In the genomic region with DNA sequence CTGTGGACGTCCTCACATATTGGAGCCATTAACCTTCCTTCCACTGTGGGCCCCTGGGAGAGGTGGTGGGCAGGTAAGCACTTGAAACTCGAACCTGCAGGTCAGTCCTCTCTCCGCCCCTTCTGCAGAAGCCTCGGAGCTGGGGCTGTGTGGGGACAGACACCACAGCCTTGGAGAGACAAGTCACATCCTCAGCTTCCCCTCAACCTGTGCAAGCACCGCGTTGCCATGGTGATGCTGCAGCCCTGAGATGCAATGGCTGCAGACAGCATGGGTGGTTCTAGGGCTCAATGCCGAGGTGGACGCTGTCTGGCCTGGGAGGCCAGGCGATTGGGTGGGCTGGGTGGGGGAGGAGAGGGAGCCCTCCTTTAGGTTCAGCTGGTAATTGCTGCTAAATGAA, we compare ENCODE assay signal across 18 cellular contexts. TPM values are rescaled to one million over a fixed set of nuclear protein-coding genes. Genes with fewer than 3 reads are reported as not detected.
DNase-seq lines count a peak whose midpoint lies in the region; ATAC-seq, FAIRE-seq and TF ChIP-seq lines count a peak whose summit lies in the region.
"Had no signal": no experiment of that assay in that cellular context is flagged by ENCODE, and none has a peak within 500 bp of the region (broad histone marks: within the 10 kb centered on the region; RNA-seq: fewer than 3 reads in every experiment).

No MANE protein-coding gene starts in this region.

- BruUV-seq in HepG2 (replicated peaks; lab: Mats Ljungman, UMichigan), result no TSS peak
- no TSS peak for BruUV-seq in GM12878 (replicated peaks; lab: Mats Ljungman, UMichigan)

- H3K27ac ChIP-seq in HepG2 (ENCODE audit: extremely low read length, insufficient read depth, low read length) (no peak overlapping the region), right lobe of liver (no peak overlapping the region), GM12878 (ENCODE audit: control insufficient read depth, insufficient read depth) (no peak overlapping the region), hepatocyte (no peak overlapping the region)
- H3K27ac ChIP-seq: SJCRH30 had no signal

- RAD21 ChIA-PET in GM12878 (lab: Charles Lee; ENCODE audit: unreplicated experiment), result interaction anchor here (2.8 kb wide), 1 partner anchor 65 kb away, joined by 12 read pairs; no protein-coding TSS in a partner anchor

- TF ChIP-seq EP300 in HepG2 (IDR thresholded peaks at IDR 0.05; ENCODE audit: low read depth in 2 of 2, low read length in 2 of 2) (no peak), HepG2 (CRISPR knock-in tag; IDR thresholded peaks at IDR 0.05; ENCODE audit: borderline replicate concordance) (no peak), GM12878 (IDR thresholded peaks at IDR 0.05; ENCODE audit: borderline replicate concordance in 1 of 2, control insufficient read depth in 1 of 2, low read depth in 2 of 2, low read length in 2 of 2) (no peak)

- ATAC-seq in HepG2 (no peak), right lobe of liver (no peak), GM12878 (no peak)

- peaks cover 36% of the 10 kb centered on the region for H3K4me1 ChIP-seq in HepG2 (ENCODE audit: insufficient read depth, low read length)
- H3K4me1 ChIP-seq in right lobe of liver, result no peaks in the 10 kb centered on the region
- peaks cover 33% of the 10 kb centered on the region for H3K4me1 ChIP-seq in GM12878 (ENCODE audit: control insufficient read depth, insufficient read depth, low read length)
- H3K4me1 ChIP-seq in hepatocyte (ENCODE audit: insufficient read depth), result peaks cover 27% of the 10 kb centered on the region

- TF ChIP-seq RAD21 in HepG2 (CRISPR knock-in tag; IDR thresholded peaks at IDR 0.05) (no peak), GM12878 (IDR thresholded peaks at IDR 0.05; ENCODE audit: insufficient read depth, low read depth, low read length) (no peak)

- no peaks in the 10 kb centered on the region for H3K9me2 ChIP-seq in hepatocyte (replicated peaks; ENCODE audit: insufficient read depth)

- 84% methylated on average over 6 of the region's 9 CpGs for WGBS in HepG2 (ENCODE audit: low lambda C conversion rate)
- WGBS in right lobe of liver (ENCODE audit: insufficient coverage, low coverage, low lambda C conversion rate, missing lambda C conversion rate), result no CpG with 5 or more reads among the region's 9 CpGs
- 81% methylated on average over 6 of the region's 9 CpGs for WGBS in GM12878 (ENCODE audit: insufficient coverage, insufficient replicate concordance, low lambda C conversion rate, missing lambda C conversion rate)
- 57% methylated on average over 8 of the region's 9 CpGs for WGBS in hepatocyte (ENCODE audit: low lambda C conversion rate, missing lambda C conversion rate)

- CTCF ChIA-PET in HepG2 (lab: Yijun Ruan, JAX; ENCODE audit: low intra/inter-chr PET ratio, low total read pairs), result interaction anchor here (3.3 kb wide), 1 partner anchor 41 kb away, joined by 16 read pairs; no protein-coding TSS in a partner anchor
- CTCF ChIA-PET in GM12878 (lab: Yijun Ruan, JAX), result interaction anchor here (2.5 to 4.1 kb wide), 5 partner anchors 11 to 42 kb away, joined by 7 to 56 read pairs (median 16); no protein-coding TSS in a partner anchor

- intact Hi-C loops in HepG2 (cut with micrococcal nuclease; ENCODE audit: unreplicated experiment) (loop anchor here (2.0 kb wide), 1 partner anchor 41 kb away; no protein-coding TSS in a partner anchor), right lobe of liver (cut with DNase I) (no loop called here), GM12878 (cut with micrococcal nuclease; ENCODE audit: unreplicated experiment) (loop anchor here (2.0 kb wide), 1 partner anchor 333 kb away; no protein-coding TSS in a partner anchor)

- SMC1A ChIA-PET in GM12878 (lab: Charles Lee; ENCODE audit: uncharacterized antibody, unreplicated experiment), result interaction anchor here (1.3 to 3.1 kb wide), 2 partner anchors 42 to 64 kb away, joined by 3 to 14 read pairs; no protein-coding TSS in a partner anchor

- no peak for DNase-seq in HepG2 (ENCODE audit: low spot score)
- no peak for DNase-seq in right lobe of liver
- no peak for DNase-seq in GM12878 (ENCODE audit: low read depth, low spot score)
- no peak for DNase-seq in hepatocyte (ENCODE audit: low spot score)
- DNase-seq in NOMO-1 treated with DMSO at 0.1 percent for 48 hours (lab: John Stamatoyannopoulos, UW; ENCODE audit: unreplicated experiment), result no peak
- no peak for DNase-seq in NCI-H446 (lab: John Stamatoyannopoulos, UW)
- no peak for DNase-seq in activated CD4-positive, alpha-beta T cell treated with anti-CD3 and anti-CD28 coated beads, Interleukin-2, amount 50 U/mL, for 4 hours
- DNase-seq: DND-41, GDM1, GOT3, KG1, NCI-H146, NCI-H446 treated with DMSO at 0.1 percent for 48 hours, NCI-H748 treated with DMSO at 0.1 percent for 48 hours, RPMI8226, SJCRH30 had no signal

- peaks cover 9 to 11% of the 10 kb centered on the region in 2 experiments; a peak in 3 of 5 replicates for H3K36me3 ChIP-seq in HepG2 (replicated peaks in 1 of 2; ENCODE audit: control insufficient read depth in 1 of 2, insufficient read depth in 2 of 2, low read length in 2 of 2)
- peaks cover 0 to 5% (median 0%) of the 10 kb centered on the region in 4 donors for H3K36me3 ChIP-seq in right lobe of liver
- H3K36me3 ChIP-seq in GM12878 (ENCODE audit: control insufficient read depth in 2 of 2, insufficient read depth in 2 of 2, low read length in 1 of 2), result peaks cover 0 to 2% of the 10 kb centered on the region in 2 experiments; a peak in 2 of 4 replicates
- no peaks in the 10 kb centered on the region for H3K36me3 ChIP-seq in hepatocyte (replicated peaks; ENCODE audit: insufficient read depth, low read depth)
- H3K36me3 ChIP-seq: SJCRH30 had no signal

- H3K27me3 ChIP-seq in HepG2 (ENCODE audit: control insufficient read depth in 1 of 2, insufficient read depth in 2 of 2, low read length in 2 of 2) (peaks cover 0 to 6% of the 10 kb centered on the region in 2 experiments; a peak in 2 of 5 replicates), right lobe of liver (no peaks in the 10 kb centered on the region), GM12878 (replicated peaks in 1 of 2; ENCODE audit: control insufficient read depth in 2 of 2, insufficient read depth in 2 of 2, low read length in 1 of 2) (no peaks in the 10 kb centered on the region), hepatocyte (peaks cover 13% of the 10 kb centered on the region)

- no peaks in the 10 kb centered on the region; the same call in 1 of the 2 replicates for H4K20me1 ChIP-seq in HepG2 (ENCODE audit: insufficient read depth, low read length)
- no peaks in the 10 kb centered on the region for H4K20me1 ChIP-seq in GM12878 (ENCODE audit: control insufficient read depth, insufficient read depth)
- no peaks in the 10 kb centered on the region for H4K20me1 ChIP-seq in hepatocyte (ENCODE audit: insufficient read depth, poor library complexity, severe bottlenecking)

- no peak overlapping the region for H2AFZ ChIP-seq in HepG2 (ENCODE audit: low read length)
- no peak overlapping the region for H2AFZ ChIP-seq in GM12878 (ENCODE audit: control insufficient read depth, low read depth, low read length)
- H2AFZ ChIP-seq in hepatocyte, result no peak overlapping the region

- H3K4me2 ChIP-seq in HepG2 (ENCODE audit: low read depth, low read length) (no peak overlapping the region), GM12878 (ENCODE audit: control insufficient read depth, insufficient read depth) (no peak overlapping the region), hepatocyte (peak overlapping the region; percentile 56)

- no peaks in the 10 kb centered on the region for H3K79me2 ChIP-seq in HepG2 (ENCODE audit: insufficient read depth, low read length)
- H3K79me2 ChIP-seq in GM12878 (ENCODE audit: control insufficient read depth, insufficient read depth, low read length), result no peaks in the 10 kb centered on the region
- no peaks in the 10 kb centered on the region for H3K79me2 ChIP-seq in hepatocyte

- H3K4me3 ChIP-seq in HepG2 (replicated peaks in 1 of 3; ENCODE audit: insufficient read depth in 1 of 3, low read depth in 2 of 3, low read length in 3 of 3) (no peak overlapping the region), right lobe of liver (no peak overlapping the region), GM12878 (no peak overlapping the region), hepatocyte (no peak overlapping the region)
- H3K4me3 ChIP-seq: SJCRH30 had no signal

- in situ Hi-C loops in HepG2 (cut with HindIII; ENCODE audit: extremely low pct_ligation_motif_present, low pct_unique_long_range_greater_than_20kb) (no loop called here), GM12878 (cut with MboI) (no loop called here)

- H3K9ac ChIP-seq in HepG2 (ENCODE audit: insufficient read depth, low read depth, low read length) (no peak overlapping the region), GM12878 (ENCODE audit: control insufficient read depth, insufficient read depth, low read length) (no peak overlapping the region)

- no peak for TF ChIP-seq CTCF in HepG2 (CRISPR knock-in tag; IDR thresholded peaks at IDR 0.05)
- no peak for TF ChIP-seq CTCF in right lobe of liver (IDR thresholded peaks at IDR 0.05)
- TF ChIP-seq CTCF in GM12878 (IDR thresholded peaks at IDR 0.05 in 2 of 3, conservative IDR thresholded peaks at IDR 0.05 in 1 of 3; ENCODE audit: control insufficient read depth in 2 of 3, extremely low read depth in 1 of 3, insufficient read depth in 1 of 3, low read depth in 3 of 3, low read length in 3 of 3), result no peak
- no peak for TF ChIP-seq CTCF in hepatocyte (IDR thresholded peaks at IDR 0.05; ENCODE audit: poor library complexity)

- no peak for FAIRE-seq in HepG2 (lab: Jason Lieb, UNC)
- no peak for FAIRE-seq in GM12878 (lab: Jason Lieb, UNC)
- FAIRE-seq: GM12892 had no signal

- POLR2A ChIA-PET in HepG2 (lab: Yijun Ruan, JAX), result interaction anchor here (4.7 kb wide), 1 partner anchor 17 kb away, joined by 37 read pairs; no protein-coding TSS in a partner anchor
- POLR2A ChIA-PET in GM12878 (lab: Charles Lee), result no interaction called here

- TF ChIP-seq POLR2A in HepG2 (IDR thresholded peaks at IDR 0.05; ENCODE audit: insufficient read depth in 1 of 2, low read depth in 2 of 2, low read length in 2 of 2) (no peak), right lobe of liver (IDR thresholded peaks at IDR 0.05) (no peak), GM12878 (IDR thresholded peaks at IDR 0.05; ENCODE audit: low read depth, low read length) (peak; percentile 56)

- no peaks in the 10 kb centered on the region for H3K9me3 ChIP-seq in HepG2 (ENCODE audit: low read length)
- H3K9me3 ChIP-seq in right lobe of liver, result no peaks in the 10 kb centered on the region
- H3K9me3 ChIP-seq in GM12878 (replicated peaks; ENCODE audit: control insufficient read depth, insufficient read depth, low read length), result no peaks in the 10 kb centered on the region
- no peaks in the 10 kb centered on the region for H3K9me3 ChIP-seq in hepatocyte (ENCODE audit: low read depth)
- H3K9me3 ChIP-seq: SJCRH30 had no signal

RNA-seq across cellular contexts. Expression of a gene that starts 39.5 kb away (rescaled TPM):
- not detected in 2 replicates for total RNA-seq in HepG2 (2016; rRNA removed; fragmentation: Illumina TruSeq; extraction: Trizol)
- not detected in 2 replicates for total RNA-seq in HepG2 (2016; cell fraction: cytosol; rRNA removed; fragmentation: Illumina TruSeq; extraction: Trizol; ENCODE audit: low read depth)
- not detected in 2 replicates for total RNA-seq in HepG2 (2016; cell fraction: insoluble cytoplasmic fraction; rRNA removed; fragmentation: Illumina TruSeq; extraction: Trizol)
- total RNA-seq in HepG2 (2016; cell fraction: membrane; rRNA removed; fragmentation: Illumina TruSeq; extraction: Trizol), result not detected in 2 replicates
- total RNA-seq in HepG2 (2016; cell fraction: nucleus; rRNA removed; fragmentation: Illumina TruSeq; extraction: Trizol), result not detected in 2 replicates
- not detected in 2 replicates for polyA plus RNA-seq in HepG2 (2011; rRNA removed)
- polyA plus RNA-seq in HepG2 (2011; cell fraction: cytosol; rRNA removed), result not detected in 2 replicates
- polyA plus RNA-seq in HepG2 (2011; cell fraction: nucleus; rRNA removed), result 0.10 TPM in 1 of 2 replicates, not detected in the other
- not detected in 2 replicates for polyA plus RNA-seq in HepG2 (2012)
- not detected in 2 replicates for polyA plus RNA-seq in HepG2 (2016; cell fraction: cytosol; fragmentation: Illumina TruSeq; extraction: Trizol; ENCODE audit: low read depth)
- polyA plus RNA-seq in HepG2 (2016; cell fraction: insoluble cytoplasmic fraction; fragmentation: Illumina TruSeq; extraction: Trizol; ENCODE audit: low read depth), result not detected in 2 replicates
- not detected in 2 replicates for polyA plus RNA-seq in HepG2 (2016; cell fraction: membrane; fragmentation: Illumina TruSeq; extraction: Trizol; ENCODE audit: low read depth)
- polyA plus RNA-seq in HepG2 (2016; cell fraction: nucleus; fragmentation: Illumina TruSeq; extraction: Trizol; ENCODE audit: insufficient read depth, low read depth), result not detected in 2 replicates
- polyA minus RNA-seq in HepG2 (2011; rRNA and poly(A)+ RNA removed; ENCODE audit: low replicate concordance), result 0.04 TPM in 1 of 2 replicates, not detected in the other
- polyA minus RNA-seq in HepG2 (2011; cell fraction: cytosol; rRNA and poly(A)+ RNA removed), result not detected in 2 replicates
- polyA minus RNA-seq in HepG2 (2011; cell fraction: nucleus; rRNA and poly(A)+ RNA removed), result not detected in 2 replicates
- not detected for total RNA-seq in right lobe of liver
- not detected in 2 replicates for total RNA-seq in GM12878 (2013; cell fraction: nucleolus; rRNA removed)
- not detected in 2 replicates for total RNA-seq in GM12878 (2014; rRNA removed)
- not detected in 2 replicates for total RNA-seq in GM12878 (2014; rRNA removed; fragmentation: Illumina TruSeq; extraction: Trizol)
- not detected in 2 replicates for total RNA-seq in GM12878 (2021)
- not detected for polyA plus RNA-seq in GM12878 (2011; ENCODE audit: low read depth)
- polyA plus RNA-seq in GM12878 (2011; rRNA removed), result not detected in 2 replicates
- polyA plus RNA-seq in GM12878 (2011; cell fraction: cytosol; rRNA removed), result 0.01 TPM in 1 of 2 replicates, not detected in the other
- 0.03 TPM in 1 of 2 replicates, not detected in the other for polyA plus RNA-seq in GM12878 (2011; cell fraction: nucleus; rRNA removed)
- polyA plus RNA-seq in GM12878 (2012), result not detected in 2 replicates
- not detected in 2 replicates for polyA plus RNA-seq in GM12878 (2014; fragmentation: Illumina TruSeq; extraction: Trizol)
- not detected for polyA plus RNA-seq in GM12878 (2014; fragmentation: Nextera tagmentation; extraction: Ambion mirVana)
- not detected in 2 replicates for polyA plus RNA-seq in GM12878 (2014; rRNA removed)
- polyA plus RNA-seq in GM12878 (2016; fragmentation: Nextera tagmentation; extraction: Ambion mirVana), result not detected
- not detected in 2 replicates for polyA minus RNA-seq in GM12878 (2011; rRNA and poly(A)+ RNA removed)
- polyA minus RNA-seq in GM12878 (2011; cell fraction: cytosol; rRNA and poly(A)+ RNA removed), result not detected in 2 replicates
- polyA minus RNA-seq in GM12878 (2011; cell fraction: nucleus; rRNA and poly(A)+ RNA removed), result not detected in 2 replicates
- total RNA-seq in hepatocyte, result not detected in 2 replicates
- 0.15 TPM in 1 of 2 replicates, not detected in the other for polyA plus RNA-seq in hepatocyte
- total RNA-seq: A673 had no signal

RNA-seq across cellular contexts. Expression of a gene that starts 58.6 kb away (rescaled TPM):
- total RNA-seq in HepG2 (2016; rRNA removed; fragmentation: Illumina TruSeq; extraction: Trizol), result 35.7 and 42.8 TPM in 2 replicates
- 13.2 and 13.6 TPM in 2 replicates for total RNA-seq in HepG2 (2016; cell fraction: cytosol; rRNA removed; fragmentation: Illumina TruSeq; extraction: Trizol; ENCODE audit: low read depth)
- total RNA-seq in HepG2 (2016; cell fraction: insoluble cytoplasmic fraction; rRNA removed; fragmentation: Illumina TruSeq; extraction: Trizol), result 37.9 and 41.5 TPM in 2 replicates
- total RNA-seq in HepG2 (2016; cell fraction: membrane; rRNA removed; fragmentation: Illumina TruSeq; extraction: Trizol), result 26.7 and 30.9 TPM in 2 replicates
- total RNA-seq in HepG2 (2016; cell fraction: nucleus; rRNA removed; fragmentation: Illumina TruSeq; extraction: Trizol), result 40.9 and 42.4 TPM in 2 replicates
- polyA plus RNA-seq in HepG2 (2011; rRNA removed), result 30.6 and 41.5 TPM in 2 replicates
- 30.0 and 34.9 TPM in 2 replicates for polyA plus RNA-seq in HepG2 (2011; cell fraction: cytosol; rRNA removed)
- 50.8 and 59.8 TPM in 2 replicates for polyA plus RNA-seq in HepG2 (2011; cell fraction: nucleus; rRNA removed)
- 29.1 and 29.9 TPM in 2 replicates for polyA plus RNA-seq in HepG2 (2012)
- polyA plus RNA-seq in HepG2 (2016; cell fraction: cytosol; fragmentation: Illumina TruSeq; extraction: Trizol; ENCODE audit: low read depth), result 3.6 and 4.5 TPM in 2 replicates
- polyA plus RNA-seq in HepG2 (2016; cell fraction: insoluble cytoplasmic fraction; fragmentation: Illumina TruSeq; extraction: Trizol; ENCODE audit: low read depth), result 42.7 and 43.4 TPM in 2 replicates
- polyA plus RNA-seq in HepG2 (2016; cell fraction: membrane; fragmentation: Illumina TruSeq; extraction: Trizol; ENCODE audit: low read depth), result 9.8 and 11.9 TPM in 2 replicates
- 92.2 and 100 TPM in 2 replicates for polyA plus RNA-seq in HepG2 (2016; cell fraction: nucleus; fragmentation: Illumina TruSeq; extraction: Trizol; ENCODE audit: insufficient read depth, low read depth)
- polyA minus RNA-seq in HepG2 (2011; rRNA and poly(A)+ RNA removed; ENCODE audit: low replicate concordance), result 68.1 and 91.6 TPM in 2 replicates
- 23.7 and 37.7 TPM in 2 replicates for polyA minus RNA-seq in HepG2 (2011; cell fraction: cytosol; rRNA and poly(A)+ RNA removed)
- polyA minus RNA-seq in HepG2 (2011; cell fraction: nucleus; rRNA and poly(A)+ RNA removed), result 38.2 and 50.8 TPM in 2 replicates
- 10 to 100 TPM; 14.9 to 22.9 (median 17.4) TPM for total RNA-seq in right lobe of liver
- total RNA-seq in GM12878 (2013; cell fraction: nucleolus; rRNA removed), result 38.6 and 41.0 TPM in 2 replicates
- 32.8 and 40.2 TPM in 2 replicates for total RNA-seq in GM12878 (2014; rRNA removed)
- 25.9 and 26.7 TPM in 2 replicates for total RNA-seq in GM12878 (2014; rRNA removed; fragmentation: Illumina TruSeq; extraction: Trizol)
- 37.3 and 38.5 TPM in 2 replicates for total RNA-seq in GM12878 (2021)
- 17.4 TPM for polyA plus RNA-seq in GM12878 (2011; ENCODE audit: low read depth)
- polyA plus RNA-seq in GM12878 (2011; rRNA removed), result 25.8 and 40.0 TPM in 2 replicates
- 53.1 and 57.0 TPM in 2 replicates for polyA plus RNA-seq in GM12878 (2011; cell fraction: cytosol; rRNA removed)
- polyA plus RNA-seq in GM12878 (2011; cell fraction: nucleus; rRNA removed), result 62.7 and 67.3 TPM in 2 replicates
- polyA plus RNA-seq in GM12878 (2012), result 19.1 and 20.4 TPM in 2 replicates
- 39.6 and 43.8 TPM in 2 replicates for polyA plus RNA-seq in GM12878 (2014; fragmentation: Illumina TruSeq; extraction: Trizol)
- 10 to 100 TPM; 14.2 to 14.8 TPM for polyA plus RNA-seq in GM12878 (2014; fragmentation: Nextera tagmentation; extraction: Ambion mirVana)
- polyA plus RNA-seq in GM12878 (2014; rRNA removed), result 37.4 and 37.9 TPM in 2 replicates
- polyA plus RNA-seq in GM12878 (2016; fragmentation: Nextera tagmentation; extraction: Ambion mirVana), result 10 to 100 TPM; 36.0 to 38.5 TPM
- 55.2 and 55.7 TPM in 2 replicates for polyA minus RNA-seq in GM12878 (2011; rRNA and poly(A)+ RNA removed)
- 17.6 and 23.6 TPM in 2 replicates for polyA minus RNA-seq in GM12878 (2011; cell fraction: cytosol; rRNA and poly(A)+ RNA removed)
- polyA minus RNA-seq in GM12878 (2011; cell fraction: nucleus; rRNA and poly(A)+ RNA removed), result 17.5 and 29.4 TPM in 2 replicates
- 42.3 and 50.5 TPM in 2 replicates for total RNA-seq in hepatocyte
- 32.8 and 35.0 TPM in 2 replicates for polyA plus RNA-seq in hepatocyte

Comparison
In these comparisons a context has a peak if more than half of its experiments do, and no peak if none do; other contexts are left out.
1. intact Hi-C loops: an anchor here in HepG2 (2.0 kb wide) and GM12878 (2.0 kb wide); none called in right lobe of liver.